Comparison of ENCODE assay signal across 19 cellular contexts in genomic region chr21:44908908-44909307, GRCh38. TPM values are rescaled to one million over a fixed set of nuclear protein-coding genes. Genes with fewer than 3 reads are reported as not detected.
DNase-seq lines count a peak whose midpoint lies in the region; ATAC-seq and TF ChIP-seq lines count a peak whose summit lies in the region.
"Had no signal": no experiment of that assay in that cellular context is flagged by ENCODE, and none has a peak within 500 bp of the region (broad histone marks: within the 10 kb centered on the region; RNA-seq: fewer than 3 reads in every experiment).

No MANE protein-coding gene starts in this region.

- TF ChIP-seq POLR2A in esophagus muscularis mucosa (IDR thresholded peaks at IDR 0.05; ENCODE audit: low read depth) = no peak

- 80% methylated on average over 21 of the region's 21 CpGs for WGBS in esophagus muscularis mucosa

- peaks cover 68% of the 10 kb centered on the region for H3K4me1 Mint-ChIP-seq in activated T-cell treated with anti-CD3 and anti-CD28 coated beads, Interleukin-2, amount 50 U/mL, for 24 hours (ENCODE audit: low read depth)
- peaks cover 59% of the 10 kb centered on the region for H3K4me1 Mint-ChIP-seq in activated T-cell treated with anti-CD3 and anti-CD28 coated beads, Interleukin-2, amount 50 U/mL, for 4 hours (ENCODE audit: low read depth)
- H3K4me1 Mint-ChIP-seq in activated CD4-positive, alpha-beta memory T cell treated with anti-CD3 and anti-CD28 coated beads, Interleukin-2, amount 10 ng/mL, durations not matched to agents 7 days and 5 days = peaks cover 53% of the 10 kb centered on the region
- H3K4me1 Mint-ChIP-seq in stimulated activated effector memory CD8-positive, alpha-beta T cell treated with anti-CD3 and anti-CD28 coated beads, Interleukin-12 subunit alpha, Interleukin-12 subunit beta, amount 100 ng/mL, for 72 hours = peaks cover 68% of the 10 kb centered on the region

- no peak for TF ChIP-seq CTCF in esophagus muscularis mucosa (IDR thresholded peaks at IDR 0.05)

- H3K9me3 ChIP-seq in esophagus muscularis mucosa = no peaks in the 10 kb centered on the region
- H3K9me3 ChIP-seq: tibial nerve had no signal

- peaks cover 63% of the 10 kb centered on the region for H3K36me3 Mint-ChIP-seq in activated T-cell treated with anti-CD3 and anti-CD28 coated beads, Interleukin-2, amount 50 U/mL, for 24 hours (ENCODE audit: low read depth)
- H3K36me3 Mint-ChIP-seq in activated T-cell treated with anti-CD3 and anti-CD28 coated beads, Interleukin-2, amount 50 U/mL, for 4 hours (ENCODE audit: insufficient read depth) = peaks cover 22% of the 10 kb centered on the region
- H3K36me3 Mint-ChIP-seq in activated CD4-positive, alpha-beta memory T cell treated with anti-CD3 and anti-CD28 coated beads, Interleukin-2, amount 10 ng/mL, durations not matched to agents 7 days and 5 days (ENCODE audit: low read depth) = peaks cover 66% of the 10 kb centered on the region
- H3K36me3 Mint-ChIP-seq in stimulated activated effector memory CD8-positive, alpha-beta T cell treated with anti-CD3 and anti-CD28 coated beads, Interleukin-12 subunit alpha, Interleukin-12 subunit beta, amount 100 ng/mL, for 72 hours = peaks cover 95% of the 10 kb centered on the region

- peak overlapping the region; percentile 78 for H3K27ac Mint-ChIP-seq in activated T-cell treated with anti-CD3 and anti-CD28 coated beads, Interleukin-2, amount 50 U/mL, for 24 hours
- H3K27ac Mint-ChIP-seq in activated CD4-positive, alpha-beta memory T cell treated with anti-CD3 and anti-CD28 coated beads, Interleukin-2, amount 10 ng/mL, durations not matched to agents 7 days and 5 days = peak overlapping the region; percentile 64
- peak overlapping the region; percentile 94 for H3K27ac Mint-ChIP-seq in stimulated activated effector memory CD8-positive, alpha-beta T cell treated with anti-CD3 and anti-CD28 coated beads, Interleukin-12 subunit alpha, Interleukin-12 subunit beta, amount 100 ng/mL, for 72 hours
- H3K27ac Mint-ChIP-seq: GM23338 had no signal

- no peaks in the 10 kb centered on the region for H3K9me3 Mint-ChIP-seq in activated T-cell treated with anti-CD3 and anti-CD28 coated beads, Interleukin-2, amount 50 U/mL, for 24 hours
- H3K9me3 Mint-ChIP-seq in activated T-cell treated with anti-CD3 and anti-CD28 coated beads, Interleukin-2, amount 50 U/mL, for 4 hours = no peaks in the 10 kb centered on the region
- peaks cover 2% of the 10 kb centered on the region for H3K9me3 Mint-ChIP-seq in activated CD4-positive, alpha-beta memory T cell treated with anti-CD3 and anti-CD28 coated beads, Interleukin-2, amount 10 ng/mL, durations not matched to agents 7 days and 5 days
- H3K9me3 Mint-ChIP-seq in stimulated activated effector memory CD8-positive, alpha-beta T cell treated with anti-CD3 and anti-CD28 coated beads, Interleukin-12 subunit alpha, Interleukin-12 subunit beta, amount 100 ng/mL, for 72 hours = no peaks in the 10 kb centered on the region
- H3K9me3 Mint-ChIP-seq: GM23338 had no signal

- intact Hi-C loops in esophagus muscularis mucosa (cut with DNase I) = no loop called here

- POLR2A ChIA-PET in activated CD4-positive, alpha-beta memory T cell treated with anti-CD3 and anti-CD28 coated beads, Interleukin-2, amount 10 ng/mL, durations not matched to agents 7 days and 5 days (lab: Charles Lee) = no interaction called here

- H3K27ac ChIP-seq in esophagus muscularis mucosa (replicated peaks in 1 of 4) = peak overlapping the region in 3 of 4 donors; percentile 50 to 88 (median 85)
- H3K27ac ChIP-seq: parathyroid adenoma, tibial nerve had no signal

- TF ChIP-seq EP300 in esophagus muscularis mucosa (IDR thresholded peaks at IDR 0.05) = no peak

- no peak for DNase-seq in activated T-cell treated with anti-CD3 and anti-CD28 coated beads, Interleukin-2, amount 50 U/mL, for 24 hours
- DNase-seq in activated T-cell treated with anti-CD3 and anti-CD28 coated beads, Interleukin-2, amount 50 U/mL, for 4 hours = no peak
- no peak for DNase-seq in activated CD4-positive, alpha-beta memory T cell treated with anti-CD3 and anti-CD28 coated beads, Interleukin-2, amount 10 ng/mL, durations not matched to agents 7 days and 5 days
- DNase-seq in esophagus muscularis mucosa (ENCODE audit: extremely low spot score) (no peak), glomerular visceral epithelial cell (ENCODE audit: extremely low spot score) (no peak), AG08395 (ENCODE audit: low spot score) (no peak)
- DNase-seq in stimulated activated effector memory CD8-positive, alpha-beta T cell treated with anti-CD3 and anti-CD28 coated beads, Interleukin-12 subunit alpha, Interleukin-12 subunit beta, amount 100 ng/mL, for 72 hours (ENCODE audit: low spot score in 2 of 2) = no peak
- DNase-seq: central memory CD4-positive, alpha-beta T cell; effector CD8-positive, alpha-beta T cell; EL; head of caudate nucleus; NCI-H1417; NCI-H2171 treated with DMSO at 0.1 percent for 48 hours; SHP77 treated with DMSO at 0.1 percent for 48 hours had no signal

- H3K27me3 ChIP-seq in esophagus muscularis mucosa = no peaks in the 10 kb centered on the region

- H3K27me3 Mint-ChIP-seq in activated T-cell treated with anti-CD3 and anti-CD28 coated beads, Interleukin-2, amount 50 U/mL, for 24 hours = no peaks in the 10 kb centered on the region
- H3K27me3 Mint-ChIP-seq in activated T-cell treated with anti-CD3 and anti-CD28 coated beads, Interleukin-2, amount 50 U/mL, for 4 hours (ENCODE audit: low read depth) = no peaks in the 10 kb centered on the region
- no peaks in the 10 kb centered on the region for H3K27me3 Mint-ChIP-seq in activated CD4-positive, alpha-beta memory T cell treated with anti-CD3 and anti-CD28 coated beads, Interleukin-2, amount 10 ng/mL, durations not matched to agents 7 days and 5 days

- no peak overlapping the region for H3K4me3 Mint-ChIP-seq in activated T-cell treated with anti-CD3 and anti-CD28 coated beads, Interleukin-2, amount 50 U/mL, for 24 hours
- no peak overlapping the region for H3K4me3 Mint-ChIP-seq in activated T-cell treated with anti-CD3 and anti-CD28 coated beads, Interleukin-2, amount 50 U/mL, for 4 hours
- no peak overlapping the region for H3K4me3 Mint-ChIP-seq in activated CD4-positive, alpha-beta memory T cell treated with anti-CD3 and anti-CD28 coated beads, Interleukin-2, amount 10 ng/mL, durations not matched to agents 7 days and 5 days
- no peak overlapping the region for H3K4me3 Mint-ChIP-seq in stimulated activated effector memory CD8-positive, alpha-beta T cell treated with anti-CD3 and anti-CD28 coated beads, Interleukin-12 subunit alpha, Interleukin-12 subunit beta, amount 100 ng/mL, for 72 hours
- H3K4me3 Mint-ChIP-seq: GM23338 had no signal

- peaks cover 21 to 85% (median 60%) of the 10 kb centered on the region in 4 donors for H3K4me1 ChIP-seq in esophagus muscularis mucosa
- H3K4me1 ChIP-seq: parathyroid adenoma had no signal

- no peaks in the 10 kb centered on the region for H3K36me3 ChIP-seq in esophagus muscularis mucosa
- H3K36me3 ChIP-seq: tibial nerve had no signal

- no peak for ATAC-seq in activated T-cell treated with anti-CD3 and anti-CD28 coated beads, Interleukin-2, amount 50 U/mL, for 4 hours
- no peak for ATAC-seq in stimulated activated effector memory CD8-positive, alpha-beta T cell treated with anti-CD3 and anti-CD28 coated beads, Interleukin-12 subunit alpha, Interleukin-12 subunit beta, amount 100 ng/mL, for 72 hours
- no peak for ATAC-seq in HG02610 (IDR thresholded peaks at IDR 0.05; ENCODE audit: unreplicated experiment)
- ATAC-seq: GM23338 had no signal

- CTCF ChIA-PET in activated CD4-positive, alpha-beta memory T cell treated with anti-CD3 and anti-CD28 coated beads, Interleukin-2, amount 10 ng/mL, durations not matched to agents 7 days and 5 days (lab: Charles Lee) = no interaction called here

- peak overlapping the region in 3 of 4 donors; percentile 27 to 40 (median 34) for H3K4me3 ChIP-seq in esophagus muscularis mucosa
- H3K4me3 ChIP-seq: GM23338, smooth muscle cell, tibial nerve had no signal

RNA-seq across cellular contexts. Expression of gene ITGB2, which starts 11.8 kb away (rescaled TPM):
- total RNA-seq in activated T-cell treated with anti-CD3 and anti-CD28 coated beads, Interleukin-2, amount 50 U/mL, for 4 hours = 100 to 1,000 TPM; 175 to 195 (median 180) TPM
- total RNA-seq in activated CD4-positive, alpha-beta memory T cell treated with anti-CD3 and anti-CD28 coated beads, Interleukin-2, amount 10 ng/mL, durations not matched to agents 7 days and 5 days = 100 to 1,000 TPM; 631 to 642 TPM
- total RNA-seq in esophagus muscularis mucosa = 100 to 1,000 TPM in 1 of 4 donors, 10 to 100 TPM in 3; 33.2 to 110 (median 44.0) TPM

RNA-seq across cellular contexts. Expression of gene SLX9, which starts 30.9 kb away (rescaled TPM):
- total RNA-seq in activated T-cell treated with anti-CD3 and anti-CD28 coated beads, Interleukin-2, amount 50 U/mL, for 4 hours = 100 to 1,000 TPM; 100 to 130 (median 126) TPM
- total RNA-seq in activated CD4-positive, alpha-beta memory T cell treated with anti-CD3 and anti-CD28 coated beads, Interleukin-2, amount 10 ng/mL, durations not matched to agents 7 days and 5 days = 10 to 100 TPM; 42.4 to 47.0 TPM
- total RNA-seq in esophagus muscularis mucosa = 10 to 100 TPM; 20.8 to 59.3 (median 27.6) TPM

RNA-seq across cellular contexts. Expression of gene PTTG1IP, which starts 35.4 kb away (rescaled TPM):
- total RNA-seq in activated T-cell treated with anti-CD3 and anti-CD28 coated beads, Interleukin-2, amount 50 U/mL, for 4 hours = 10 to 100 TPM; 33.8 to 37.6 (median 34.6) TPM
- 10 to 100 TPM; 80.3 to 82.6 TPM for total RNA-seq in activated CD4-positive, alpha-beta memory T cell treated with anti-CD3 and anti-CD28 coated beads, Interleukin-2, amount 10 ng/mL, durations not matched to agents 7 days and 5 days
- 100 to 1,000 TPM; 222 to 382 (median 302) TPM for total RNA-seq in esophagus muscularis mucosa
